In genomic region chrX:68018248-68019203, GRCh38 we compare ENCODE assay signal across 9 cellular contexts.
DNase-seq lines count a peak whose midpoint lies in the region; ATAC-seq and TF ChIP-seq lines count a peak whose summit lies in the region.
"Had no signal": no experiment of that assay in that cellular context is flagged by ENCODE, and none has a peak within 500 bp of the region (broad histone marks: within the 10 kb centered on the region; RNA-seq: fewer than 3 reads in every experiment).

No MANE protein-coding gene starts in this region.

- RAD21 ChIA-PET in HCT116 (lab: Charles Lee; ENCODE audit: low non-redundant PET in 1 of 2, low total read pairs in 2 of 2, uncharacterized antibody in 2 of 2, unreplicated experiment in 2 of 2) = interaction anchor here in 1 of 2 experiments (0.9 kb wide), 1 partner anchor 128 kb away, joined by 3 read pairs; no protein-coding TSS in a partner anchor

- no peak overlapping the region for H2AFZ ChIP-seq in HCT116 (ENCODE audit: low read depth, low read length, poor library complexity, severe bottlenecking)

- H3K4me1 Mint-ChIP-seq in activated T-cell treated with anti-CD3 and anti-CD28 coated beads, Interleukin-2, amount 50 U/mL, for 24 hours (ENCODE audit: low read depth) = no peaks in the 10 kb centered on the region

- H3K27me3 Mint-ChIP-seq in activated T-cell treated with anti-CD3 and anti-CD28 coated beads, Interleukin-2, amount 50 U/mL, for 24 hours = peaks cover 23% of the 10 kb centered on the region

- H3K79me2 ChIP-seq in HCT116 (ENCODE audit: insufficient read depth, low read length) = no peaks in the 10 kb centered on the region

- CTCF ChIA-PET in HCT116 (lab: Charles Lee) = interaction anchor here (1.1 to 2.1 kb wide), 4 partner anchors 8 to 128 kb away, joined by 3 to 21 read pairs (median 4); no protein-coding TSS in a partner anchor

- intact Hi-C loops in HCT116 (cut with micrococcal nuclease) = loop anchor here (5.0 kb wide), 1 partner anchor 129 kb away; no protein-coding TSS in a partner anchor

- H4K20me1 ChIP-seq in HCT116 (ENCODE audit: insufficient read depth) = no peaks in the 10 kb centered on the region

- no peak overlapping the region for H3K4me2 ChIP-seq in HCT116 (ENCODE audit: low read length)

- no peaks in the 10 kb centered on the region for H3K9me3 Mint-ChIP-seq in activated T-cell treated with anti-CD3 and anti-CD28 coated beads, Interleukin-2, amount 50 U/mL, for 24 hours

- H3K4me1 ChIP-seq in HCT116 (ENCODE audit: control insufficient read depth in 1 of 2, insufficient read depth in 2 of 2, low read length in 2 of 2) = no peaks in the 10 kb centered on the region

- no peaks in the 10 kb centered on the region for H3K27me3 ChIP-seq in HCT116 (ENCODE audit: insufficient read depth, low read length)
- H3K27me3 ChIP-seq: neutrophil had no signal

- no peak for TF ChIP-seq POLR2A in HCT116 (IDR thresholded peaks at IDR 0.05; ENCODE audit: borderline replicate concordance, extremely low read depth, insufficient read depth, insufficient read length)

- POLR2A ChIA-PET in HCT116 (lab: Charles Lee) = no interaction called here

- H3K9me2 ChIP-seq in HCT116 (ENCODE audit: insufficient read depth) = no peaks in the 10 kb centered on the region

- peak; percentile 46 for TF ChIP-seq RAD21 in HCT116 (IDR thresholded peaks at IDR 0.05; ENCODE audit: low read depth)

- DNase-seq in COLO829 (ENCODE audit: low spot score) (peak; percentile 5), HCT116 (ENCODE audit: low read depth, low spot score) (peak; percentile 10), SKM-1 (lab: John Stamatoyannopoulos, UW; ENCODE audit: unreplicated experiment) (peak; percentile 10), iPS DF 4.7 (ENCODE audit: extremely low read depth, low spot score) (peak; percentile 30), T-helper 2 cell (no peak), NCI-H69 (lab: John Stamatoyannopoulos, UW) (no peak)
- no peak for DNase-seq in activated T-cell treated with anti-CD3 and anti-CD28 coated beads, Interleukin-2, amount 50 U/mL, for 24 hours

- no peak overlapping the region for H3K27ac Mint-ChIP-seq in activated T-cell treated with anti-CD3 and anti-CD28 coated beads, Interleukin-2, amount 50 U/mL, for 24 hours

- no peak overlapping the region for H3K9ac ChIP-seq in HCT116 (ENCODE audit: low read length)

- ATAC-seq in HCT116 (peak; percentile 90), GM19328 (IDR thresholded peaks at IDR 0.05; ENCODE audit: unreplicated experiment) (no peak)

- no peaks in the 10 kb centered on the region for H3K36me3 Mint-ChIP-seq in activated T-cell treated with anti-CD3 and anti-CD28 coated beads, Interleukin-2, amount 50 U/mL, for 24 hours (ENCODE audit: low read depth)

- H3K36me3 ChIP-seq in HCT116 (ENCODE audit: control insufficient read depth in 1 of 2, insufficient read depth in 2 of 2, low read length in 2 of 2) = no peaks in the 10 kb centered on the region
- H3K36me3 ChIP-seq: neutrophil had no signal

- no peak overlapping the region for H3K4me3 Mint-ChIP-seq in activated T-cell treated with anti-CD3 and anti-CD28 coated beads, Interleukin-2, amount 50 U/mL, for 24 hours

- no TSS peak for BruUV-seq in HCT116 (replicated peaks; lab: Mats Ljungman, UMichigan)

- no peak overlapping the region for H3K4me3 ChIP-seq in HCT116 (replicated peaks in 1 of 2; ENCODE audit: low read depth in 1 of 2, low read length in 2 of 2)

- no peak overlapping the region for H3K27ac ChIP-seq in HCT116 (ENCODE audit: low read depth, low read length)
- H3K27ac ChIP-seq: neutrophil had no signal

- TF ChIP-seq CTCF in HCT116 (IDR thresholded peaks at IDR 0.05 in 2 of 3, conservative IDR thresholded peaks at IDR 0.05 in 1 of 3; ENCODE audit: borderline replicate concordance in 1 of 3, insufficient read depth in 1 of 3, low read depth in 2 of 3, low read length in 2 of 3) = peak; percentile 69 to 78 (median 72)

- no peaks in the 10 kb centered on the region for H3K9me3 ChIP-seq in HCT116 (ENCODE audit: control insufficient read depth in 1 of 2, insufficient read depth in 1 of 2, low read depth in 1 of 2, low read length in 2 of 2)
- H3K9me3 ChIP-seq: neutrophil had no signal

TF ChIP-seq in HCT116, 20 proteins besides CTCF, POLR2A, EP300 and RAD21:
- TF ChIP-seq YY1 (IDR thresholded peaks at IDR 0.05; ENCODE audit: extremely low read depth, insufficient replicate concordance, low read depth, low read length) = no peak
- no peak for TF ChIP-seq POLR2AphosphoS5 (IDR thresholded peaks at IDR 0.05; ENCODE audit: low read depth, low read length)
- no peak for TF ChIP-seq ATF3 (IDR thresholded peaks at IDR 0.05)
- TF ChIP-seq ZFX (IDR thresholded peaks at IDR 0.05) = no peak
- TF ChIP-seq SP1 (IDR thresholded peaks at IDR 0.05; ENCODE audit: low read depth) = no peak
- no peak for TF ChIP-seq CEBPB (IDR thresholded peaks at IDR 0.05; ENCODE audit: low read depth)
- no peak for TF ChIP-seq CBX3 (IDR thresholded peaks at IDR 0.05; ENCODE audit: low read depth)

Comparison
In these comparisons a context has a peak if more than half of its experiments do, and no peak if none do; other contexts are left out.
1. DNase-seq: peak in COLO829 (single experiment), HCT116 (single experiment), SKM-1 (single experiment) and iPS DF 4.7 (single experiment); none in T-helper 2 cell (0 of 5), activated T-cell treated with anti-CD3 and anti-CD28 coated beads, Interleukin-2, amount 50 U/mL, for 24 hours (single experiment) and NCI-H69 (single experiment).